8 cellular contexts compared by ENCODE assay signal in genomic region chr2:54724150-54724559, GRCh38. TPM values are rescaled to one million over a fixed set of nuclear protein-coding genes. Genes with fewer than 3 reads are reported as not detected.
A peak's percentile ranks its signal among the peaks of the same experiment; 100 is the strongest.
DNase-seq lines count a peak whose midpoint lies in the region; ATAC-seq and TF ChIP-seq lines count a peak whose summit lies in the region.

No MANE protein-coding gene starts in this region.

- H3K4ac ChIP-seq in trophoblast cell (ENCODE audit: low read depth, low read length): no peak overlapping the region

- H3K9me3 ChIP-seq in DND-41 (ENCODE audit: insufficient read depth, low read length, severe bottlenecking) (no peaks in the 10 kb centered on the region), OCI-LY1 (ENCODE audit: low read length) (no peaks in the 10 kb centered on the region), trophoblast cell (ENCODE audit: insufficient read depth, low read depth, low read length) (no peaks in the 10 kb centered on the region)

- H3K4me2 ChIP-seq in DND-41 (ENCODE audit: insufficient read depth, low read length): peak overlapping the region; percentile 80
- H3K4me2 ChIP-seq in OCI-LY1 (ENCODE audit: low read length): peak overlapping the region; percentile 79
- H3K4me2 ChIP-seq in trophoblast cell (ENCODE audit: low read length): peak overlapping the region; percentile 97

- peaks cover 19% of the 10 kb centered on the region for H3K27me3 ChIP-seq in DND-41 (ENCODE audit: insufficient read depth, low read length, poor library complexity)
- H3K27me3 ChIP-seq in OCI-LY1 (ENCODE audit: insufficient read depth, low read length): no peaks in the 10 kb centered on the region
- peaks cover 26% of the 10 kb centered on the region for H3K27me3 ChIP-seq in trophoblast cell (ENCODE audit: insufficient read depth, low read length)

- no peak overlapping the region for H3K23ac ChIP-seq in trophoblast cell (ENCODE audit: low read length)

- H3K4me1 ChIP-seq in DND-41 (ENCODE audit: insufficient read depth, low read length) (peaks cover 30% of the 10 kb centered on the region), OCI-LY1 (ENCODE audit: insufficient read depth, low read length, severe bottlenecking) (peaks cover 40% of the 10 kb centered on the region), trophoblast cell (ENCODE audit: control insufficient read depth in 1 of 2, insufficient read depth in 2 of 2, low read length in 2 of 2) (peaks cover 0 to 8% of the 10 kb centered on the region in 2 experiments)

- no peaks in the 10 kb centered on the region for H3K36me3 ChIP-seq in DND-41 (ENCODE audit: insufficient read depth, low read length)
- peaks cover 5% of the 10 kb centered on the region; the same call in 1 of the 2 replicates for H3K36me3 ChIP-seq in OCI-LY1 (ENCODE audit: insufficient read depth, low read length)
- no peaks in the 10 kb centered on the region for H3K36me3 ChIP-seq in trophoblast cell (ENCODE audit: control insufficient read depth in 1 of 2, insufficient read depth in 2 of 2, low read length in 2 of 2)

- no peak overlapping the region for H2BK5ac ChIP-seq in trophoblast cell (ENCODE audit: low read depth, low read length, poor library complexity)

- H3K27ac ChIP-seq in DND-41 (ENCODE audit: low read length): peak overlapping the region; percentile 30
- H3K27ac ChIP-seq in OCI-LY1 (ENCODE audit: low read depth, low read length, poor library complexity, severe bottlenecking): peak overlapping the region; percentile 37
- no peak overlapping the region for H3K27ac ChIP-seq in trophoblast cell (ENCODE audit: low read depth, low read length)

- no peak overlapping the region for H3K14ac ChIP-seq in trophoblast cell (ENCODE audit: low read length)

- 0 out of 2 replicates have a peak, but pooled peaks cover 7% of the 10 kb centered on the region for H3F3A ChIP-seq in OCI-LY1 (ENCODE audit: insufficient read depth, low read length)

- H4K12ac ChIP-seq in trophoblast cell (ENCODE audit: low read depth, low read length): no peak overlapping the region

- peaks cover 2% of the 10 kb centered on the region for H3K79me1 ChIP-seq in trophoblast cell (ENCODE audit: low read length)

- no peak overlapping the region for H4K91ac ChIP-seq in trophoblast cell (ENCODE audit: low read depth, low read length)

- H2BK120ac ChIP-seq in trophoblast cell (ENCODE audit: insufficient read depth, low read length, poor library complexity): no peak overlapping the region

- no peak overlapping the region for H3K18ac ChIP-seq in trophoblast cell (ENCODE audit: low read length)

- H3K4me3 ChIP-seq in DND-41 (ENCODE audit: low read depth in 1 of 2, low read length in 2 of 2) (peak overlapping the region; percentile 54 to 93), OCI-LY1 (ENCODE audit: low read depth, low read length, poor library complexity, severe bottlenecking) (peak overlapping the region; percentile 80), epithelial cell of esophagus (ENCODE audit: low read length) (peak overlapping the region; percentile 83), trophoblast cell (ENCODE audit: low read depth, low read length) (peak overlapping the region; percentile 92)

- peak overlapping the region; percentile 73 for H2AFZ ChIP-seq in DND-41 (ENCODE audit: low read depth, low read length)
- no peak overlapping the region for H2AFZ ChIP-seq in OCI-LY1 (ENCODE audit: low read length)
- peak overlapping the region; percentile 94 for H2AFZ ChIP-seq in trophoblast cell (ENCODE audit: insufficient read depth, low read length, poor library complexity)

- no peak for ATAC-seq in DND-41 (ENCODE audit: insufficient read depth, low read depth)
- no peak for ATAC-seq in HG02840 (IDR thresholded peaks at IDR 0.05; ENCODE audit: low FRiP score, unreplicated experiment)
- ATAC-seq in GM19455 (IDR thresholded peaks at IDR 0.05; ENCODE audit: unreplicated experiment): no peak
- ATAC-seq in GM18861 (IDR thresholded peaks at IDR 0.05; ENCODE audit: unreplicated experiment): no peak

- DNase-seq in DND-41 (no peak), epithelial cell of esophagus (ENCODE audit: low read depth) (peak; percentile 5), trophoblast cell (peak in 1 of 2 donors; percentile 19), NCI-H748 treated with DMSO at 0.1 percent for 48 hours (lab: John Stamatoyannopoulos, UW) (no peak)

- H3K79me2 ChIP-seq in DND-41 (ENCODE audit: insufficient read depth, low read length) (0 out of 2 replicates have a peak, but pooled peaks cover 3% of the 10 kb centered on the region), OCI-LY1 (ENCODE audit: insufficient read depth, low read length) (peaks cover 10% of the 10 kb centered on the region; the same call in 1 of the 2 replicates), trophoblast cell (ENCODE audit: control insufficient read depth, insufficient read depth, low read length, poor library complexity) (no peaks in the 10 kb centered on the region)

- no peak for TF ChIP-seq CTCF in DND-41 (IDR thresholded peaks at IDR 0.05; ENCODE audit: borderline replicate concordance, extremely low read depth, low read length, poor library complexity, severe bottlenecking)
- TF ChIP-seq CTCF in OCI-LY1 (IDR thresholded peaks at IDR 0.05; ENCODE audit: low read length): no peak
- no peak for TF ChIP-seq CTCF in epithelial cell of esophagus (IDR thresholded peaks at IDR 0.05; ENCODE audit: insufficient read depth, low read depth, low read length, missing control alignments)

- H3K9ac ChIP-seq in DND-41 (ENCODE audit: low read depth, low read length) (peak overlapping the region; percentile 72), OCI-LY1 (ENCODE audit: low read length) (peak overlapping the region; percentile 75), trophoblast cell (ENCODE audit: low read length) (no peak overlapping the region)

- no peak overlapping the region for H2AK5ac ChIP-seq in trophoblast cell (ENCODE audit: low read length)

- H2BK12ac ChIP-seq in trophoblast cell (ENCODE audit: low read length): no peak overlapping the region

- no CpG with 5 or more reads among the region's 12 CpGs for WGBS in trophoblast cell (ENCODE audit: extremely low coverage, insufficient coverage, insufficient read length)

- H3K9me2 ChIP-seq in OCI-LY1 (ENCODE audit: low read depth, low read length): no peaks in the 10 kb centered on the region

- no peaks in the 10 kb centered on the region for H4K20me1 ChIP-seq in DND-41 (ENCODE audit: insufficient read depth, low read length)
- H4K20me1 ChIP-seq in OCI-LY1 (ENCODE audit: insufficient read depth, low read length): no peaks in the 10 kb centered on the region

- no peak overlapping the region for H4K8ac ChIP-seq in trophoblast cell (ENCODE audit: low read depth, low read length)

RNA-seq across cellular contexts. Expression of gene EML6, which starts 0.7 kb away (rescaled TPM):
- 0.32 and 0.45 TPM in 2 replicates for polyA plus RNA-seq in trophoblast cell (2013)
